Comparison of ENCODE assay signal across 25 cellular contexts in genomic region chr6:163336961-163337360, GRCh38.
"Had no signal": no experiment of that assay in that cellular context is flagged by ENCODE, and none has a peak within 500 bp of the region (broad histone marks: within the 10 kb centered on the region; RNA-seq: fewer than 3 reads in every experiment).

No MANE protein-coding gene starts in this region.

- H3K36me3 ChIP-seq: breast epithelium, colonic mucosa, ovary, stomach, suprapubic skin, tibial nerve, WERI-Rb-1 had no signal

- H3K4me1 ChIP-seq: breast epithelium, colonic mucosa had no signal

- H3K4me1 Mint-ChIP-seq: activated CD4-positive, alpha-beta T cell treated with anti-CD3 and anti-CD28 coated beads, Interleukin-2, amount 10 ng/mL, durations not matched to agents 24 days and 14 days; activated naive CD4-positive, alpha-beta T cell treated with anti-CD3 and anti-CD28 coated beads, Interleukin-2, amount 50 U/mL, for 24 hours; activated naive CD8-positive, alpha-beta T cell treated with anti-CD3 and anti-CD28 coated beads, Interleukin-2, amount 50 U/mL, for 24 hours had no signal

- H3K4me3 Mint-ChIP-seq: activated CD4-positive, alpha-beta memory T cell treated with anti-CD3 and anti-CD28 coated beads for 36 hours; activated CD4-positive, alpha-beta T cell treated with anti-CD3 and anti-CD28 coated beads, Interleukin-2, amount 10 ng/mL, durations not matched to agents 24 days and 14 days; activated naive CD4-positive, alpha-beta T cell treated with anti-CD3 and anti-CD28 coated beads, Interleukin-2, amount 50 U/mL, for 24 hours; activated naive CD8-positive, alpha-beta T cell treated with anti-CD3 and anti-CD28 coated beads, Interleukin-2, amount 50 U/mL, for 24 hours; activated T-cell treated with anti-CD3 and anti-CD28 coated beads, Interleukin-2, amount 50 U/mL, for 24 hours; effector memory CD8-positive, alpha-beta T cell; stimulated activated naive B cell treated with anti-CD40 and anti-IgM and Interleukin-4, amounts not matched to agents 10 μg/mL and 1 μg/mL and 100 μg/mL, for 72 hours had no signal

- H3K4me3 ChIP-seq: breast epithelium, colonic mucosa, ovary, SK-N-MC, stomach, suprapubic skin, tibial nerve had no signal

- H3K27ac ChIP-seq: colonic mucosa, ovary, SK-N-MC, suprapubic skin, WERI-Rb-1 had no signal

- DNase-seq: activated CD4-positive, alpha-beta memory T cell treated with anti-CD3 and anti-CD28 coated beads for 36 hours; activated CD4-positive, alpha-beta T cell treated with anti-CD3 and anti-CD28 coated beads, Interleukin-2, amount 10 ng/mL, durations not matched to agents 24 days and 14 days; activated CD4-positive, CD25-positive, alpha-beta regulatory T cell treated with anti-CD3 and anti-CD28 coated beads, Interleukin-2, amount 50 U/mL, for 72 hours; activated CD8-positive, alpha-beta memory T cell treated with anti-CD3 and anti-CD28 coated beads, Interleukin-2, amount 50 U/mL, for 48 hours; activated naive CD8-positive, alpha-beta T cell treated with anti-CD3 and anti-CD28 coated beads, Interleukin-2, amount 50 U/mL, for 24 hours; activated T-cell treated with anti-CD3 and anti-CD28 coated beads, Interleukin-2, amount 50 U/mL, for 24 hours; amygdala; colonic mucosa; effector memory CD8-positive, alpha-beta T cell; mammary epithelial cell; ovary; retina; stimulated activated CD4-positive, alpha-beta T cell treated with anti-CD3 and anti-CD28 coated beads, Interleukin-15, amount 100 ng/mL, for 24 hours; stimulated activated CD4-positive, alpha-beta T cell treated with anti-CD3 and anti-CD28 coated beads, Interleukin-2, amount 100 ng/mL, for 24 hours; stimulated activated naive B cell treated with anti-CD40 and anti-IgM and Interleukin-4, amounts not matched to agents 10 μg/mL and 1 μg/mL and 100 μg/mL, for 72 hours; stomach; T-helper 9 cell; WERI-Rb-1 had no signal

- H3K27me3 ChIP-seq: breast epithelium, colonic mucosa, ovary, suprapubic skin, tibial nerve had no signal

- H3K36me3 Mint-ChIP-seq: activated CD4-positive, alpha-beta memory T cell treated with anti-CD3 and anti-CD28 coated beads for 36 hours; activated naive CD4-positive, alpha-beta T cell treated with anti-CD3 and anti-CD28 coated beads, Interleukin-2, amount 50 U/mL, for 24 hours; stimulated activated naive B cell treated with anti-CD40 and anti-IgM and Interleukin-4, amounts not matched to agents 10 μg/mL and 1 μg/mL and 100 μg/mL, for 72 hours had no signal

- H3K9me3 ChIP-seq: breast epithelium, colonic mucosa, ovary, stomach, suprapubic skin, tibial nerve had no signal

- H3K9me3 Mint-ChIP-seq: activated CD4-positive, alpha-beta memory T cell treated with anti-CD3 and anti-CD28 coated beads for 36 hours; activated CD4-positive, alpha-beta T cell treated with anti-CD3 and anti-CD28 coated beads, Interleukin-2, amount 10 ng/mL, durations not matched to agents 24 days and 14 days; activated naive CD4-positive, alpha-beta T cell treated with anti-CD3 and anti-CD28 coated beads, Interleukin-2, amount 50 U/mL, for 24 hours; activated naive CD8-positive, alpha-beta T cell treated with anti-CD3 and anti-CD28 coated beads, Interleukin-2, amount 50 U/mL, for 24 hours; activated T-cell treated with anti-CD3 and anti-CD28 coated beads, Interleukin-2, amount 50 U/mL, for 24 hours; effector memory CD8-positive, alpha-beta T cell; nephron; stimulated activated naive B cell treated with anti-CD40 and anti-IgM and Interleukin-4, amounts not matched to agents 10 μg/mL and 1 μg/mL and 100 μg/mL, for 72 hours had no signal

- ATAC-seq: activated naive CD8-positive, alpha-beta T cell treated with anti-CD3 and anti-CD28 coated beads, Interleukin-2, amount 50 U/mL, for 24 hours; effector memory CD8-positive, alpha-beta T cell; stimulated activated naive B cell treated with anti-CD40 and anti-IgM and Interleukin-4, amounts not matched to agents 10 μg/mL and 1 μg/mL and 100 μg/mL, for 72 hours had no signal

- H3K27ac Mint-ChIP-seq: activated CD4-positive, alpha-beta memory T cell treated with anti-CD3 and anti-CD28 coated beads for 36 hours; activated CD4-positive, alpha-beta T cell treated with anti-CD3 and anti-CD28 coated beads, Interleukin-2, amount 10 ng/mL, durations not matched to agents 24 days and 14 days; activated naive CD4-positive, alpha-beta T cell treated with anti-CD3 and anti-CD28 coated beads, Interleukin-2, amount 50 U/mL, for 24 hours; activated naive CD8-positive, alpha-beta T cell treated with anti-CD3 and anti-CD28 coated beads, Interleukin-2, amount 50 U/mL, for 24 hours; activated T-cell treated with anti-CD3 and anti-CD28 coated beads, Interleukin-2, amount 50 U/mL, for 24 hours; effector memory CD8-positive, alpha-beta T cell; progenitor cell of endocrine pancreas; stimulated activated naive B cell treated with anti-CD40 and anti-IgM and Interleukin-4, amounts not matched to agents 10 μg/mL and 1 μg/mL and 100 μg/mL, for 72 hours had no signal
